ENCODE assay signal across 12 cellular contexts in genomic region chr2:132424526-132425121, GRCh38. TPM values are rescaled to one million over a fixed set of nuclear protein-coding genes. Genes with fewer than 3 reads are reported as not detected.
DNase-seq lines count a peak whose midpoint lies in the region; ATAC-seq and TF ChIP-seq lines count a peak whose summit lies in the region.
"Had no signal": no experiment of that assay in that cellular context is flagged by ENCODE, and none has a peak within 500 bp of the region (broad histone marks: within the 10 kb centered on the region; RNA-seq: fewer than 3 reads in every experiment).

No MANE protein-coding gene starts in this region.

- H3F3A ChIP-seq in GM23248 (ENCODE audit: insufficient read depth): 0 out of 2 replicates have a peak, but pooled peaks cover 11% of the 10 kb centered on the region
- H3F3A ChIP-seq in smooth muscle cell (ENCODE audit: low read depth): no peaks in the 10 kb centered on the region

- H3K4me3 ChIP-seq in GM23248 (no peak overlapping the region), epithelial cell of esophagus (ENCODE audit: low read length) (no peak overlapping the region), smooth muscle cell (no peak overlapping the region), OCI-LY7 (ENCODE audit: low read depth, low read length, poor library complexity, severe bottlenecking) (no peak overlapping the region)

- no peak overlapping the region for H3K4me2 ChIP-seq in GM23248 (ENCODE audit: unreplicated experiment)
- peak overlapping the region; percentile 37 for H3K4me2 ChIP-seq in smooth muscle cell
- H3K4me2 ChIP-seq in OCI-LY7 (ENCODE audit: low read length): no peak overlapping the region

- H3K36me3 ChIP-seq in GM23248 (ENCODE audit: low read depth) (no peaks in the 10 kb centered on the region), smooth muscle cell (ENCODE audit: low read depth) (no peaks in the 10 kb centered on the region), OCI-LY7 (ENCODE audit: insufficient read depth, low read length) (no peaks in the 10 kb centered on the region)

- peak; percentile 92 for ATAC-seq in left colon
- ATAC-seq in HG02763 (IDR thresholded peaks at IDR 0.05; ENCODE audit: unreplicated experiment): no peak
- no peak for ATAC-seq in HG02840 (IDR thresholded peaks at IDR 0.05; ENCODE audit: low FRiP score, unreplicated experiment)
- ATAC-seq: stimulated activated memory B cell treated with anti-CD40 and anti-IgM and Interleukin-4, amounts not matched to agents 10 μg/mL and 1 μg/mL and 100 μg/mL, for 72 hours had no signal

- H3K9me3 ChIP-seq in GM23248 (ENCODE audit: low read depth): no peaks in the 10 kb centered on the region
- H3K9me3 ChIP-seq in smooth muscle cell (replicated peaks; ENCODE audit: low read depth): no peaks in the 10 kb centered on the region
- H3K9me3 ChIP-seq in OCI-LY7 (ENCODE audit: low read length): no peaks in the 10 kb centered on the region

- peak overlapping the region; percentile 23; the same call in 1 of the 2 replicates for H2AFZ ChIP-seq in GM23248
- H2AFZ ChIP-seq in smooth muscle cell (ENCODE audit: low read depth): peak overlapping the region; percentile 13
- H2AFZ ChIP-seq in OCI-LY7 (ENCODE audit: low read length): no peak overlapping the region

- H4K20me1 ChIP-seq in GM23248 (ENCODE audit: insufficient read depth) (no peaks in the 10 kb centered on the region), smooth muscle cell (ENCODE audit: low read depth) (no peaks in the 10 kb centered on the region), OCI-LY7 (ENCODE audit: insufficient read depth, low read length) (no peaks in the 10 kb centered on the region)

- peaks cover 21% of the 10 kb centered on the region for H3K4me1 ChIP-seq in GM23248 (ENCODE audit: insufficient read depth)
- H3K4me1 ChIP-seq in smooth muscle cell (ENCODE audit: low read depth): peaks cover 4% of the 10 kb centered on the region
- H3K4me1 ChIP-seq in OCI-LY7 (ENCODE audit: insufficient read depth, low read length, poor library complexity, severe bottlenecking): no peaks in the 10 kb centered on the region

- H3K79me2 ChIP-seq in GM23248 (ENCODE audit: insufficient read depth) (no peaks in the 10 kb centered on the region), smooth muscle cell (ENCODE audit: low read depth) (no peaks in the 10 kb centered on the region), OCI-LY7 (ENCODE audit: insufficient read depth, low read depth, low read length) (no peaks in the 10 kb centered on the region)

- H3K27ac ChIP-seq in GM23248 (no peak overlapping the region), smooth muscle cell (ENCODE audit: low read depth) (peak overlapping the region; percentile 25), OCI-LY7 (ENCODE audit: low read depth, low read length, poor library complexity, severe bottlenecking) (no peak overlapping the region)

- WGBS in GM23248 (ENCODE audit: low coverage in 1 of 2, low lambda C conversion rate in 2 of 2, missing lambda C conversion rate in 2 of 2), 2 experiments: 66 to 67% methylated on average over 5 of the region's 5 CpGs
- 83% methylated on average over 5 of the region's 5 CpGs for WGBS in smooth muscle cell (ENCODE audit: low lambda C conversion rate)

- POLR2A ChIA-PET in OCI-LY7 (lab: Charles Lee): interaction anchor here (1.4 to 1.5 kb wide), 2 partner anchors 9 to 22 kb away, joined by 3 read pairs; no protein-coding TSS in a partner anchor

- intact Hi-C loops in left colon (cut with DNase I, micrococcal nuclease) (no loop called here), OCI-LY7 (cut with micrococcal nuclease; ENCODE audit: unreplicated experiment) (no loop called here), head of caudate nucleus (cut with DNase I) (no loop called here)

- CTCF ChIA-PET in OCI-LY7 (lab: Charles Lee; ENCODE audit: unreplicated experiment): no interaction called here

- in situ Hi-C loops in GM23248 (cut with MboI): no loop called here

- H3K9me2 ChIP-seq in GM23248 (ENCODE audit: insufficient read depth) (no peaks in the 10 kb centered on the region), OCI-LY7 (ENCODE audit: insufficient read depth, low read length) (no peaks in the 10 kb centered on the region)

- H3K9ac ChIP-seq in GM23248 (no peak overlapping the region), smooth muscle cell (ENCODE audit: low read depth) (no peak overlapping the region)

- TF ChIP-seq CTCF in epithelial cell of esophagus (IDR thresholded peaks at IDR 0.05; ENCODE audit: insufficient read depth, low read depth, low read length, missing control alignments): peak; percentile 37
- TF ChIP-seq CTCF in smooth muscle cell (IDR thresholded peaks at IDR 0.05; ENCODE audit: borderline replicate concordance, insufficient read depth, poor library complexity, severe bottlenecking): no peak
- no peak for TF ChIP-seq CTCF in OCI-LY7 (conservative IDR thresholded peaks at IDR 0.05; ENCODE audit: low read length)

- DNase-seq in GM23248: peak; percentile 61
- peak; percentile 78 for DNase-seq in epithelial cell of esophagus (ENCODE audit: low read depth)
- DNase-seq in left colon: peak in 1 of 2 donors; percentile 8
- no peak for DNase-seq in smooth muscle cell (lab: John Stamatoyannopoulos, UW; ENCODE audit: unreplicated experiment)
- DNase-seq in OCI-LY7 (ENCODE audit: low spot score): no peak
- DNase-seq in head of caudate nucleus: no peak
- DNase-seq: CD4-positive, alpha-beta T cell; NCI-H2081 treated with DMSO at 0.1 percent for 48 hours; stimulated activated CD4-positive, alpha-beta T cell treated with anti-CD3 and anti-CD28 coated beads, Interleukin-2, amount 100 ng/mL, for 24 hours had no signal

- H3K27me3 ChIP-seq in GM23248 (replicated peaks; ENCODE audit: insufficient read depth): no peaks in the 10 kb centered on the region
- H3K27me3 ChIP-seq in smooth muscle cell (ENCODE audit: low read depth): peaks cover 3% of the 10 kb centered on the region

- no TSS peak for BruUV-seq in OCI-LY7 (replicated peaks; lab: Mats Ljungman, UMichigan)

RNA-seq across cellular contexts. Expression of gene GPR39, which starts 8.0 kb away (rescaled TPM):
- 2.6 and 3.8 TPM in 2 replicates for total RNA-seq in GM23248 (2014; rRNA removed; shearing (Covaris generic))
- polyA plus RNA-seq in GM23248 (2016; fragmentation: Nextera tagmentation; extraction: Ambion mirVana): 1.5 and 1.6 TPM in 2 replicates
- 10 to 100 TPM; 22.1 to 22.3 TPM for total RNA-seq in left colon
- total RNA-seq in smooth muscle cell: 0.90 and 1.4 TPM in 2 replicates
- polyA plus RNA-seq in smooth muscle cell: 0.87 and 2.4 TPM in 2 replicates
- total RNA-seq in OCI-LY7 (2014; rRNA removed; shearing (Covaris generic)): 0.13 TPM in 1 of 2 replicates, not detected in the other
- not detected in 2 replicates for total RNA-seq in OCI-LY7 (2022)
- total RNA-seq: CD4-positive, alpha-beta T cell had no signal

Comparison
In these comparisons a context has a peak if more than half of its experiments do, and no peak if none do; other contexts are left out.
1. DNase-seq: peak in GM23248 (single experiment) and epithelial cell of esophagus (single experiment); none in smooth muscle cell (single experiment), OCI-LY7 (single experiment) and head of caudate nucleus (0 of 42).